Comparison of ENCODE assay signal across 22 cellular contexts in genomic region chr11:41382927-41383326, GRCh38.
A peak's percentile ranks its signal among the peaks of the same experiment; 100 is the strongest.
DNase-seq lines count a peak whose midpoint lies in the region; ATAC-seq, FAIRE-seq and TF ChIP-seq lines count a peak whose summit lies in the region.
"Had no signal": no experiment of that assay in that cellular context is flagged by ENCODE, and none has a peak within 500 bp of the region (broad histone marks: within the 10 kb centered on the region; RNA-seq: fewer than 3 reads in every experiment).

No MANE protein-coding gene starts in this region.

- H2BK12ac ChIP-seq in H1 (ENCODE audit: low read depth, low read length), result peak overlapping the region; percentile 72; the same call in 1 of the 2 replicates

- no peaks in the 10 kb centered on the region for H4K20me1 ChIP-seq in HepG2 (ENCODE audit: insufficient read depth, low read length)
- no peaks in the 10 kb centered on the region for H4K20me1 ChIP-seq in H1 (replicated peaks in 1 of 2; ENCODE audit: control insufficient read depth in 1 of 2, insufficient read depth in 2 of 2, low read length in 2 of 2)

- no peaks in the 10 kb centered on the region for H3K23me2 ChIP-seq in H1 (ENCODE audit: low read depth, low read length)

- 0 out of 2 replicates have a peak overlapping the region, but pooled peaks have one; percentile 66 for H2BK20ac ChIP-seq in H1 (ENCODE audit: low read length)

- no peak overlapping the region for H4K8ac ChIP-seq in H1 (ENCODE audit: extremely low read depth, insufficient read depth, low read length)

- DNase-seq in right lobe of liver, result no peak
- DNase-seq in HepG2 (ENCODE audit: low spot score), result no peak
- DNase-seq in H1 (ENCODE audit: low read depth in 1 of 2, low spot score in 2 of 2), result no peak
- peak; percentile 17 for DNase-seq in kidney glomerular epithelial cell (lab: John Stamatoyannopoulos, UW)
- peak; percentile 17 for DNase-seq in testis
- no peak for DNase-seq in coronary artery (ENCODE audit: low spot score)
- DNase-seq in occipital lobe (lab: John Stamatoyannopoulos, UW), result no peak
- no peak for DNase-seq in lower lobe of right lung
- DNase-seq: activated naive CD4-positive, alpha-beta T cell treated with Interleukin-2 at 50 U/mL for 16 hours; activated T-cell treated with anti-CD3 and anti-CD28 coated beads, Interleukin-2, amount 50 U/mL, for 48 hours; amniotic stem cell; DMS79; effector memory CD4-positive, alpha-beta T cell; HFFc6; left ventricle myocardium inferior; NCI-H1048; NCI-H187; SIG-M5 had no signal

- no peaks in the 10 kb centered on the region for H3K79me1 ChIP-seq in H1 (ENCODE audit: low read depth, low read length)

- H2AFZ ChIP-seq in HepG2 (ENCODE audit: low read length) (no peak overlapping the region), H1 (ENCODE audit: low read length) (peak overlapping the region; percentile 54; the same call in 1 of the 2 replicates)

- no TSS peak for BruUV-seq in HepG2 (replicated peaks; lab: Mats Ljungman, UMichigan)

- POLR2A ChIA-PET in HepG2 (lab: Yijun Ruan, JAX), result no interaction called here
- POLR2A ChIA-PET in H1 (lab: Charles Lee; ENCODE audit: partially characterized antibody), result no interaction called here

- TF ChIP-seq CTCF in right lobe of liver (IDR thresholded peaks at IDR 0.05), result no peak
- TF ChIP-seq CTCF in HepG2 (CRISPR knock-in tag; IDR thresholded peaks at IDR 0.05), result no peak
- TF ChIP-seq CTCF in H1 (IDR thresholded peaks at IDR 0.05; ENCODE audit: control extremely low read depth in 1 of 3, insufficient read depth in 1 of 3, low read depth in 1 of 3, low read length in 3 of 3), result no peak
- no peak for TF ChIP-seq CTCF in testis (IDR thresholded peaks at IDR 0.05)
- no peak for TF ChIP-seq CTCF in coronary artery (IDR thresholded peaks at IDR 0.05)
- no peak for TF ChIP-seq CTCF in lower lobe of right lung (IDR thresholded peaks at IDR 0.05)

- H3K4me3 ChIP-seq in right lobe of liver, result no peak overlapping the region
- no peak overlapping the region for H3K4me3 ChIP-seq in HepG2 (replicated peaks in 1 of 3; ENCODE audit: insufficient read depth in 1 of 3, low read depth in 2 of 3, low read length in 3 of 3)
- no peak overlapping the region for H3K4me3 ChIP-seq in H1 (ENCODE audit: extremely low read depth in 1 of 4, insufficient read depth in 2 of 4, low read depth in 3 of 4, low read length in 4 of 4)
- no peak overlapping the region for H3K4me3 ChIP-seq in testis
- H3K4me3 ChIP-seq in coronary artery, result no peak overlapping the region
- no peak overlapping the region for H3K4me3 ChIP-seq in lower lobe of right lung
- H3K4me3 ChIP-seq: left ventricle myocardium inferior, right atrium auricular region had no signal

- H3K4me2 ChIP-seq in HepG2 (ENCODE audit: low read depth, low read length) (no peak overlapping the region), H1 (ENCODE audit: insufficient read depth in 1 of 2, low read depth in 2 of 2, low read length in 2 of 2) (no peak overlapping the region)
- H3K4me2 ChIP-seq: KMS-11 had no signal

- H4K91ac ChIP-seq in H1 (replicated peaks; ENCODE audit: insufficient read length, low read length), result peak overlapping the region; percentile 55

- TF ChIP-seq RAD21 in HepG2 (CRISPR knock-in tag; IDR thresholded peaks at IDR 0.05), result no peak
- no peak for TF ChIP-seq RAD21 in H1 (IDR thresholded peaks at IDR 0.05 in 1 of 2, conservative IDR thresholded peaks at IDR 0.05 in 1 of 2; ENCODE audit: low read depth in 2 of 2, low read length in 2 of 2)

- no peak overlapping the region for H3K14ac ChIP-seq in H1 (ENCODE audit: insufficient read length)

- no peak overlapping the region for H3K56ac ChIP-seq in H1 (replicated peaks; ENCODE audit: insufficient read length, low read depth, low read length)

- TF ChIP-seq EP300 in HepG2 (IDR thresholded peaks at IDR 0.05; ENCODE audit: low read depth in 2 of 2, low read length in 2 of 2), result no peak
- TF ChIP-seq EP300 in HepG2 (CRISPR knock-in tag; IDR thresholded peaks at IDR 0.05; ENCODE audit: borderline replicate concordance), result no peak
- TF ChIP-seq EP300 in H1 (IDR thresholded peaks at IDR 0.05; ENCODE audit: borderline replicate concordance in 1 of 2, low read depth in 2 of 2, low read length in 2 of 2), result no peak

- H2BK15ac ChIP-seq in H1 (ENCODE audit: low read length), result no peak overlapping the region

- H2BK5ac ChIP-seq in H1 (ENCODE audit: low read depth, low read length), result peak overlapping the region; percentile 9; the same call in 1 of the 2 replicates

- in situ Hi-C loops in HepG2 (cut with HindIII; ENCODE audit: extremely low pct_ligation_motif_present, low pct_unique_long_range_greater_than_20kb), result no loop called here

- H3K4me1 ChIP-seq in right lobe of liver, result peaks cover 0 to 32% (median 6%) of the 10 kb centered on the region in 4 donors
- no peaks in the 10 kb centered on the region for H3K4me1 ChIP-seq in HepG2 (ENCODE audit: insufficient read depth, low read length)
- H3K4me1 ChIP-seq in H1 (replicated peaks in 1 of 4; ENCODE audit: control insufficient read depth in 3 of 4, insufficient read depth in 4 of 4, low read length in 3 of 4), result peaks cover 0 to 5% (median 2%) of the 10 kb centered on the region in 4 experiments; a peak in 2 of 7 replicates
- no peaks in the 10 kb centered on the region for H3K4me1 ChIP-seq in testis
- no peaks in the 10 kb centered on the region for H3K4me1 ChIP-seq in lower lobe of right lung
- H3K4me1 ChIP-seq: left ventricle myocardium inferior, right atrium auricular region had no signal

- H3K36me3 ChIP-seq in right lobe of liver (no peaks in the 10 kb centered on the region), HepG2 (replicated peaks in 1 of 2; ENCODE audit: control insufficient read depth in 1 of 2, insufficient read depth in 2 of 2, low read length in 2 of 2) (no peaks in the 10 kb centered on the region), H1 (ENCODE audit: control insufficient read depth in 2 of 4, insufficient read depth in 4 of 4, low read length in 3 of 4) (no peaks in the 10 kb centered on the region), testis (ENCODE audit: low read depth, missing control alignments) (no peaks in the 10 kb centered on the region), lower lobe of right lung (no peaks in the 10 kb centered on the region)
- H3K36me3 ChIP-seq: left ventricle myocardium inferior, neutrophil, right atrium auricular region had no signal

- H2BK120ac ChIP-seq in H1 (replicated peaks; ENCODE audit: low read depth, low read length), result no peak overlapping the region

- no peak overlapping the region for H3K23ac ChIP-seq in H1 (ENCODE audit: insufficient read length)

- no peak for FAIRE-seq in HepG2 (lab: Jason Lieb, UNC)
- no peak for FAIRE-seq in H1 (lab: Jason Lieb, UNC)
- FAIRE-seq: GM12891 had no signal

- H3K27me3 ChIP-seq in right lobe of liver (no peaks in the 10 kb centered on the region), HepG2 (ENCODE audit: control insufficient read depth in 1 of 2, insufficient read depth in 2 of 2, low read length in 2 of 2) (no peaks in the 10 kb centered on the region; a peak in 1 of 5 replicates), H1 (replicated peaks in 1 of 4; ENCODE audit: control insufficient read depth in 3 of 4, extremely low read depth in 1 of 4, insufficient read depth in 3 of 4, low read length in 3 of 4) (no peaks in the 10 kb centered on the region), testis (no peaks in the 10 kb centered on the region), lower lobe of right lung (ENCODE audit: low read depth) (no peaks in the 10 kb centered on the region)
- H3K27me3 ChIP-seq: neutrophil, right atrium auricular region had no signal

- no peaks in the 10 kb centered on the region for H3K79me2 ChIP-seq in HepG2 (ENCODE audit: insufficient read depth, low read length)
- H3K79me2 ChIP-seq in H1 (ENCODE audit: control insufficient read depth in 1 of 2, insufficient read depth in 2 of 2, low read length in 2 of 2), result no peaks in the 10 kb centered on the region

- no peak for TF ChIP-seq POLR2A in right lobe of liver (IDR thresholded peaks at IDR 0.05)
- no peak for TF ChIP-seq POLR2A in HepG2 (IDR thresholded peaks at IDR 0.05; ENCODE audit: insufficient read depth in 1 of 2, low read depth in 2 of 2, low read length in 2 of 2)
- no peak for TF ChIP-seq POLR2A in H1 (IDR thresholded peaks at IDR 0.05; ENCODE audit: control extremely low read depth in 1 of 2, low read depth in 2 of 2, low read length in 2 of 2)
- no peak for TF ChIP-seq POLR2A in testis (IDR thresholded peaks at IDR 0.05)

- H3K9me3 ChIP-seq in right lobe of liver, result no peaks in the 10 kb centered on the region
- H3K9me3 ChIP-seq in HepG2 (ENCODE audit: low read length), result no peaks in the 10 kb centered on the region
- H3K9me3 ChIP-seq in H1 (ENCODE audit: insufficient read depth in 2 of 2, low read depth in 1 of 2, low read length in 1 of 2), result no peaks in the 10 kb centered on the region
- H3K9me3 ChIP-seq in testis, result no peaks in the 10 kb centered on the region
- H3K9me3 ChIP-seq in lower lobe of right lung, result no peaks in the 10 kb centered on the region
- H3K9me3 ChIP-seq: left ventricle myocardium inferior, neutrophil, right atrium auricular region had no signal

- no peak overlapping the region for H3K18ac ChIP-seq in H1 (ENCODE audit: extremely low read depth, low read length)

- H3K27ac ChIP-seq in right lobe of liver (peak overlapping the region; percentile 23 to 47 (median 45)), HepG2 (ENCODE audit: extremely low read length, insufficient read depth, low read length) (no peak overlapping the region), H1 (ENCODE audit: low read depth, low read length) (no peak overlapping the region), testis (no peak overlapping the region), coronary artery (no peak overlapping the region), lower lobe of right lung (no peak overlapping the region)
- H3K27ac ChIP-seq: KMS-11, left ventricle myocardium inferior, neutrophil, right atrium auricular region had no signal

- WGBS in right lobe of liver (ENCODE audit: insufficient coverage, low coverage, low lambda C conversion rate, missing lambda C conversion rate), result 42% methylated on average over 2 of the region's 2 CpGs
- 0% methylated on average over 2 of the region's 2 CpGs for WGBS in HepG2 (ENCODE audit: low lambda C conversion rate)
- 88% methylated on average over 2 of the region's 2 CpGs; no CpG with 5 or more reads in 1 of the 2 experiments for WGBS in H1 (ENCODE audit: extremely low coverage in 1 of 2, insufficient coverage in 1 of 2, insufficient read length in 1 of 2, insufficient replicate concordance in 2 of 2, low coverage in 1 of 2, low lambda C conversion rate in 2 of 2, missing lambda C conversion rate in 1 of 2), 2 experiments
- WGBS in testis, 2 donors, result 64 to 81% methylated on average over 2 of the region's 2 CpGs

- CTCF ChIA-PET in HepG2 (lab: Yijun Ruan, JAX; ENCODE audit: low intra/inter-chr PET ratio, low total read pairs), result no interaction called here
- CTCF ChIA-PET in H1 (lab: Charles Lee; ENCODE audit: partially characterized antibody), result interaction anchor here (1.1 to 1.3 kb wide), 2 partner anchors 78 to 1247 kb away, joined by 3 to 4 read pairs; no protein-coding TSS in a partner anchor

- intact Hi-C loops in right lobe of liver (cut with DNase I), result no loop called here
- intact Hi-C loops in HepG2 (cut with micrococcal nuclease; ENCODE audit: unreplicated experiment), result no loop called here
- intact Hi-C loops in testis (cut with DNase I; ENCODE audit: low total_unique reads), result no loop called here
- intact Hi-C loops in lower lobe of right lung (cut with DNase I), result no loop called here

- H3K9ac ChIP-seq in HepG2 (ENCODE audit: insufficient read depth, low read depth, low read length), result no peak overlapping the region
- H3K9ac ChIP-seq in H1 (replicated peaks in 1 of 4; ENCODE audit: extremely low read depth in 1 of 4, low read depth in 3 of 4, low read length in 3 of 4), result no peak overlapping the region
- H3K9ac ChIP-seq: KMS-11 had no signal

- no peak overlapping the region for H3K4ac ChIP-seq in H1 (replicated peaks; ENCODE audit: insufficient read length, low read depth, low read length)

- ATAC-seq in right lobe of liver (peak in 3 of 4 donors; percentile 60 to 86 (median 72)), HepG2 (no peak), lower lobe of right lung (no peak)

- H2AK5ac ChIP-seq in H1 (ENCODE audit: low read depth, low read length), result no peak overlapping the region

- no peak overlapping the region for H4K5ac ChIP-seq in H1 (ENCODE audit: insufficient read length, low read depth, low read length)

Comparison
In these comparisons a context has a peak if more than half of its experiments do, and no peak if none do; other contexts are left out.
1. ATAC-seq: peak in right lobe of liver (3 of 4); none in HepG2 (single experiment) and lower lobe of right lung (0 of 2).
2. H3K27ac ChIP-seq: peak in right lobe of liver (3 of 3); none in HepG2 (single experiment), H1 (single experiment), testis (0 of 2), coronary artery (0 of 2) and lower lobe of right lung (single experiment).
3. DNase-seq: peak in kidney glomerular epithelial cell (single experiment) and testis (single experiment); none in right lobe of liver (0 of 3), HepG2 (single experiment), H1 (0 of 2), coronary artery (single experiment), occipital lobe (single experiment) and lower lobe of right lung (single experiment).